Comparison of ENCODE assay signal across 11 cellular contexts in genomic region chr7:75480313-75480712, GRCh38. TPM values are rescaled to one million over a fixed set of nuclear protein-coding genes. Genes with fewer than 3 reads are reported as not detected.
"Had no signal": no experiment of that assay in that cellular context is flagged by ENCODE, and none has a peak within 500 bp of the region (broad histone marks: within the 10 kb centered on the region; RNA-seq: fewer than 3 reads in every experiment).

No MANE protein-coding gene starts in this region.

RNA-seq across cellular contexts. Expression of gene SPDYE5, which starts 11.8 kb away (rescaled TPM):
- total RNA-seq: activated CD4-positive, alpha-beta memory T cell treated with anti-CD3 and anti-CD28 coated beads for 36 hours; activated CD4-positive, alpha-beta memory T cell treated with anti-CD3 and anti-CD28 coated beads, Interleukin-2, amount 10 ng/mL, durations not matched to agents 7 days and 5 days; activated CD4-positive, alpha-beta T cell treated with anti-CD3 and anti-CD28 coated beads for 36 hours; activated CD4-positive, alpha-beta T cell treated with anti-CD3 and anti-CD28 coated beads, Interleukin-2, amount 10 ng/mL, durations not matched to agents 24 days and 14 days; activated CD4-positive, alpha-beta T cell treated with anti-CD3 and anti-CD28 coated beads, Interleukin-2, amount 10 ng/mL, durations not matched to agents 7 days and 5 days; activated CD8-positive, alpha-beta memory T cell treated with anti-CD3 and anti-CD28 coated beads for 36 hours; activated CD8-positive, alpha-beta T cell treated with anti-CD3 and anti-CD28 coated beads, Interleukin-2, amount 10 ng/mL, durations not matched to agents 7 days and 5 days; T-helper 1 cell treated with Interleukin-12 subunit alpha and Interleukin-12 subunit beta and Interleukin-4 antibody, amounts not matched to agents 30 ng/mL and 1 ng/mL, for 36 hours; T-helper 17 cell; T-helper 2 cell treated with Interferon-gamma antibody and Interleukin-4, amounts not matched to agents 100 ng/mL and 5 ng/mL, for 36 hours; WTC11 had no signal
